Comparison of ENCODE assay signal across 22 cellular contexts in genomic region chr2:232880764-232881351, GRCh38. TPM values are rescaled to one million over a fixed set of nuclear protein-coding genes. Genes with fewer than 3 reads are reported as not detected.
"Had no signal": no experiment of that assay in that cellular context is flagged by ENCODE, and none has a peak within 500 bp of the region (broad histone marks: within the 10 kb centered on the region; RNA-seq: fewer than 3 reads in every experiment).

No MANE protein-coding gene starts in this region.

- H3K9me3 ChIP-seq: esophagus squamous epithelium, ovary, tibial artery, vagina had no signal

- H3K4me3 ChIP-seq: coronary artery, esophagus squamous epithelium, ovary, tibial artery, vagina had no signal

- H3K27me3 ChIP-seq: ovary, vagina had no signal

- H3K4me3 Mint-ChIP-seq: activated CD4-positive, alpha-beta memory T cell treated with anti-CD3 and anti-CD28 coated beads, Interleukin-2, amount 10 ng/mL, durations not matched to agents 7 days and 5 days; activated naive CD8-positive, alpha-beta T cell treated with anti-CD3 and anti-CD28 coated beads for 36 hours; activated T-cell treated with anti-CD3 and anti-CD28 coated beads, Interleukin-2, amount 50 U/mL, for 72 hours; brain; central memory CD8-positive, alpha-beta T cell; stimulated activated effector memory CD8-positive, alpha-beta T cell treated with anti-CD3 and anti-CD28 coated beads, Interleukin-12 subunit alpha, Interleukin-12 subunit beta, amount 100 ng/mL, for 72 hours; T-helper 1 cell treated with Interleukin-12 subunit alpha and Interleukin-12 subunit beta and Interleukin-4 antibody, amounts not matched to agents 30 μg/mL and 1 μg/mL, for 36 hours had no signal

- H3K27ac Mint-ChIP-seq: activated CD4-positive, alpha-beta memory T cell treated with anti-CD3 and anti-CD28 coated beads, Interleukin-2, amount 10 ng/mL, durations not matched to agents 7 days and 5 days; activated naive CD8-positive, alpha-beta T cell treated with anti-CD3 and anti-CD28 coated beads for 36 hours; activated T-cell treated with anti-CD3 and anti-CD28 coated beads, Interleukin-2, amount 50 U/mL, for 72 hours; stimulated activated effector memory CD8-positive, alpha-beta T cell treated with anti-CD3 and anti-CD28 coated beads, Interleukin-12 subunit alpha, Interleukin-12 subunit beta, amount 100 ng/mL, for 72 hours; T-helper 1 cell treated with Interleukin-12 subunit alpha and Interleukin-12 subunit beta and Interleukin-4 antibody, amounts not matched to agents 30 μg/mL and 1 μg/mL, for 36 hours had no signal

- ATAC-seq: activated T-cell treated with anti-CD3 and anti-CD28 coated beads, Interleukin-2, amount 50 U/mL, for 72 hours; left ventricle myocardium superior; stimulated activated effector memory CD8-positive, alpha-beta T cell treated with anti-CD3 and anti-CD28 coated beads, Interleukin-12 subunit alpha, Interleukin-12 subunit beta, amount 100 ng/mL, for 72 hours had no signal

- H3K27ac ChIP-seq: coronary artery, esophagus squamous epithelium, ovary, tibial artery, vagina had no signal

- H3K36me3 Mint-ChIP-seq: activated naive CD8-positive, alpha-beta T cell treated with anti-CD3 and anti-CD28 coated beads for 36 hours; brain; stimulated activated effector memory CD8-positive, alpha-beta T cell treated with anti-CD3 and anti-CD28 coated beads, Interleukin-12 subunit alpha, Interleukin-12 subunit beta, amount 100 ng/mL, for 72 hours had no signal

- H3K36me3 ChIP-seq: ovary, vagina had no signal

- DNase-seq: activated CD4-positive, alpha-beta memory T cell treated with anti-CD3 and anti-CD28 coated beads, Interleukin-2, amount 10 ng/mL, durations not matched to agents 7 days and 5 days; activated CD4-positive, alpha-beta T cell treated with anti-CD3 and anti-CD28 coated beads for 4 hours; activated CD8-positive, alpha-beta memory T cell treated with anti-CD3 and anti-CD28 coated beads, Interleukin-2, amount 50 U/mL, for 4 hours; activated gamma-delta T cell treated with Interleukin-2 at 50 U/mL for 16 hours; activated naive CD8-positive, alpha-beta T cell treated with anti-CD3 and anti-CD28 coated beads for 36 hours; activated T-cell treated with anti-CD3 and anti-CD28 coated beads, Interleukin-2, amount 50 U/mL, for 72 hours; amygdala; effector CD4-positive, alpha-beta T cell; esophagus squamous epithelium; hippocampal formation; kidney; left ventricle myocardium superior; stimulated activated CD4-positive, alpha-beta T cell treated with anti-CD3 and anti-CD28 coated beads, Interleukin-12 subunit alpha, Interleukin-12 subunit beta, amount 100 ng/mL, for 4 hours; stimulated activated CD4-positive, alpha-beta T cell treated with anti-CD3 and anti-CD28 coated beads, Interleukin-2, amount 100 ng/mL, for 24 hours; tibial artery had no signal

- H3K4me1 Mint-ChIP-seq: activated CD4-positive, alpha-beta memory T cell treated with anti-CD3 and anti-CD28 coated beads, Interleukin-2, amount 10 ng/mL, durations not matched to agents 7 days and 5 days; activated naive CD8-positive, alpha-beta T cell treated with anti-CD3 and anti-CD28 coated beads for 36 hours; central memory CD8-positive, alpha-beta T cell had no signal

- H3K9me3 Mint-ChIP-seq: activated CD4-positive, alpha-beta memory T cell treated with anti-CD3 and anti-CD28 coated beads, Interleukin-2, amount 10 ng/mL, durations not matched to agents 7 days and 5 days; activated naive CD8-positive, alpha-beta T cell treated with anti-CD3 and anti-CD28 coated beads for 36 hours; activated T-cell treated with anti-CD3 and anti-CD28 coated beads, Interleukin-2, amount 50 U/mL, for 72 hours; brain; central memory CD8-positive, alpha-beta T cell; stimulated activated effector memory CD8-positive, alpha-beta T cell treated with anti-CD3 and anti-CD28 coated beads, Interleukin-12 subunit alpha, Interleukin-12 subunit beta, amount 100 ng/mL, for 72 hours; T-helper 1 cell treated with Interleukin-12 subunit alpha and Interleukin-12 subunit beta and Interleukin-4 antibody, amounts not matched to agents 30 μg/mL and 1 μg/mL, for 36 hours had no signal

RNA-seq across cellular contexts. Expression of gene SNORC, which starts 10.8 kb away (rescaled TPM):
- total RNA-seq: vagina had no signal
